In the genomic region with DNA sequence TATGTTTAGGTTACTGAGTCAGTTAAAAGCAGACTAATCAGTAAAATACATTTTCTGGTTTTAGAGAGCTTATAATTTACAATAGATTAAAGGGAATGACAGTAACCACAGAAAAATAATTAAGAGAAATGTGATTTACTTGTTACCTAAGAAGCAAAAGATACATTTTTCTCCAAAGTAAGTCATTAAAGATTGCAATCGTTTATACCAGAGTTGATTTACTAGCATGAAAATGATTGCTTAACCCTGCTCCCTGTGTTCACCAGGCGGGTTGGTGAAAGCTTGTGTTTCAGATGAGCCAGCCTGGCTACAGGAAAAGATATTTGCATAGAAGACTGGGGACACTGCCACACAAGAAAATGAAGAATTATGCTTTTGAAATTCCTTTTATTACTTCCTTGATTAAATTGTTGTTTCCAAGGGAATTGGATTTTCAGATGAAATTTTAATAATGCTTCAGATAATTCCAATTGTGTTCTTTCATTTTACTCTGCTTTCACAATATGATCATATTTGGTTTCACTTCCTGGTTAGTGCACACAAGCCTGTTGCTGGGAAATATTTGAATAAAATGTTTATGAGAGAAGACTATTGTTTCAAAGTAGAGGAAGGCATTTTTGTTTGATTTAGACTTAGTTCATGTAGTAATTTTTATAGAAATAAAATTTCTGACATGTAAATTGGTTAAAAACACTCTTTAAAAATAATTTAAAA, we compare ENCODE assay signal across 8 cellular contexts. TPM values are rescaled to one million over a fixed set of nuclear protein-coding genes. Genes with fewer than 3 reads are reported as not detected.
DNase-seq lines count a peak whose midpoint lies in the region; ATAC-seq, FAIRE-seq and TF ChIP-seq lines count a peak whose summit lies in the region.

No MANE protein-coding gene starts in this region.

- peaks cover 5 to 42% (median 28%) of the 10 kb centered on the region in 3 donors for H3K4me1 ChIP-seq in pancreas
- H3K4me1 ChIP-seq in testis: no peaks in the 10 kb centered on the region

- in situ Hi-C loops in ACHN (cut with HindIII; ENCODE audit: low pct_ligation_motif_present, low pct_unique_long_range_greater_than_20kb, low sequenced_read_pairs): no loop called here

- TF ChIP-seq POLR2A in testis (IDR thresholded peaks at IDR 0.05): no peak

- H3K27ac ChIP-seq in pancreas: peak overlapping the region; percentile 2 to 89 (median 54)
- H3K27ac ChIP-seq in testis: peak overlapping the region in 1 of 2 donors; percentile 31

- TF ChIP-seq CTCF in pancreas (IDR thresholded peaks at IDR 0.05) (no peak), testis (IDR thresholded peaks at IDR 0.05) (no peak)

- H3K27me3 ChIP-seq in pancreas (no peaks in the 10 kb centered on the region), testis (no peaks in the 10 kb centered on the region)

- FAIRE-seq in pancreas (lab: Jason Lieb, UNC): peak; percentile 63

- ATAC-seq in GM18867 (IDR thresholded peaks at IDR 0.05; ENCODE audit: unreplicated experiment) (peak; percentile 76), HG03064 (IDR thresholded peaks at IDR 0.05; ENCODE audit: low read depth, unreplicated experiment) (peak; percentile 70), pancreas (peak; percentile 59 to 84 (median 77))

- H3K4me3 ChIP-seq in pancreas: no peak overlapping the region
- no peak overlapping the region for H3K4me3 ChIP-seq in testis

- no peaks in the 10 kb centered on the region for H3K36me3 ChIP-seq in pancreas
- no peaks in the 10 kb centered on the region for H3K36me3 ChIP-seq in testis (ENCODE audit: low read depth, missing control alignments)

- 5 to 8% methylated on average over 2 of the region's 2 CpGs for WGBS in pancreas, 2 donors
- WGBS in testis, 2 donors: 44 to 53% methylated on average over 2 of the region's 2 CpGs

- no peaks in the 10 kb centered on the region for H3K9me3 ChIP-seq in pancreas
- no peaks in the 10 kb centered on the region for H3K9me3 ChIP-seq in testis

- intact Hi-C loops in pancreas (cut with DNase I): no loop called here
- intact Hi-C loops in testis (cut with DNase I; ENCODE audit: low total_unique reads): no loop called here

- DNase-seq in ACHN (peak; percentile 24), NCI-H748 (lab: John Stamatoyannopoulos, UW; ENCODE audit: unreplicated experiment) (peak; percentile 46), dedifferentiated amniotic fluid mesenchymal stem cell (ENCODE audit: extremely low spot score) (peak; percentile 21), pancreas (no peak), testis (no peak)
- no peak for DNase-seq in NK-92 treated with Interleukin-12 subunit alpha and Interleukin-12 subunit beta, amount 100 ng/mL, for 24 hours (lab: John Stamatoyannopoulos, UW)

RNA-seq across cellular contexts. Expression of a gene that starts 28.0 kb away (rescaled TPM):
- total RNA-seq in pancreas (10 to 100 TPM in 2 of 6 donors, 1 to 10 TPM in 4; 5.9 to 14.2 (median 8.3) TPM), testis (10 to 100 TPM; 20.5 to 42.1 TPM)
- polyA plus RNA-seq in pancreas (1 to 10 TPM; 1.7 to 3.1 TPM), testis (ENCODE audit: insufficient read depth, low read depth, low replicate concordance) (29.7 TPM)

Comparison
In these comparisons a context has a peak if more than half of its experiments do, and no peak if none do; other contexts are left out.
1. DNase-seq: peak in ACHN (single experiment), NCI-H748 (single experiment) and dedifferentiated amniotic fluid mesenchymal stem cell (single experiment); none in pancreas (0 of 6), testis (single experiment) and NK-92 treated with Interleukin-12 subunit alpha and Interleukin-12 subunit beta, amount 100 ng/mL, for 24 hours (single experiment).
2. Peak in every context shown above with its lines, with median percentiles within 50 percentile points of each other: ATAC-seq.